Comparison of ENCODE assay signal across 2 cellular contexts in the genomic region with DNA sequence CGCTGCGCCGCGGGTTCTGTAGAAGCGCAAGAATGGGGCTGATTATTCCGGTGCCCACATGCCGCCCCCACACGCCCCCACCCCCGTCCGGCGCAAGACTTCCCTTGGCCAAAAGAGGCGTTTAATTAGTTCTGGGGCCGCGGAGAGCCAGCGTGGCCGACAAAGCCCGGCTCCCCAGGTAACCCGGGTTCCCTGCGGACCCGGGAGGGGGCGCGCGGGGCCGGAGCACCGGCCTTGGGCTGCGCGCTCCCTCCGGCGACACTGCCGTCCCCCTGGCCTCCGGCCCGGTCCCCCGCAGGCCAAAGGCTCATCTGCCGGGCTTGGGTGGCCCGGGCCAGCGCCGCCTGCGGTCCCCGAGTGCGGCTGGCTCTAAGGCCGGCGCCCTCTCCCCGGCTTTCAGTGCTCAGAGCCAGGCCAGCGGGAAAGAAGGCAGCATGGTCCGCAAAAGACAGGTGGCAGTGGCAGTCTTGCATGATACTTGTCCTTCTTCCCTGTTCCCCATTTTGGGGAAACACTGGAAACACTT.
TF ChIP-seq lines count a peak whose summit lies in the region.

No MANE protein-coding gene starts in this region.

TF ChIP-seq in SK-N-SH, 30 proteins besides CTCF, POLR2A, EP300 and RAD21 (continued from another document):
- no peak for TF ChIP-seq NRF1 (IDR thresholded peaks at IDR 0.05; ENCODE audit: low read depth, low read length)

TF ChIP-seq in SK-N-SH treated with all-trans-retinoic acid at 6 μM for 48 hours, 23 proteins besides CTCF, POLR2A, EP300 and RAD21 (continued from another document):
- TF ChIP-seq, protein P1, sequence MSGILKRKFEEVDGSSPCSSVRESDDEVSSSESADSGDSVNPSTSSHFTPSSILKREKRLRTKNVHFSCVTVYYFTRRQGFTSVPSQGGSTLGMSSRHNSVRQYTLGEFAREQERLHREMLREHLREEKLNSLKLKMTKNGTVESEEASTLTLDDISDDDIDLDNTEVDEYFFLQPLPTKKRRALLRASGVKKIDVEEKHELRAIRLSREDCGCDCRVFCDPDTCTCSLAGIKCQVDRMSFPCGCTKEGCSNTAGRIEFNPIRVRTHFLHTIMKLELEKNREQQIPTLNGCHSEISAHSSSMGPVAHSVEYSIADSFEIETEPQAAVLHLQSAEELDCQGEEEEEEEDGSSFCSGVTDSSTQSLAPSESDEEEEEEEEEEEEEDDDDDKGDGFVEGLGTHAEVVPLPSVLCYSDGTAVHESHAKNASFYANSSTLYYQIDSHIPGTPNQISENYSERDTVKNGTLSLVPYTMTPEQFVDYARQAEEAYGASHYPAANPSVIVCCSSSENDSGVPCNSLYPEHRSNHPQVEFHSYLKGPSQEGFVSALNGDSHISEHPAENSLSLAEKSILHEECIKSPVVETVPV (CRISPR knock-in tag; IDR thresholded peaks at IDR 0.05), result no peak
- no peak for TF ChIP-seq ZC3H10 (CRISPR knock-in tag; IDR thresholded peaks at IDR 0.05)
- TF ChIP-seq, protein P2, sequence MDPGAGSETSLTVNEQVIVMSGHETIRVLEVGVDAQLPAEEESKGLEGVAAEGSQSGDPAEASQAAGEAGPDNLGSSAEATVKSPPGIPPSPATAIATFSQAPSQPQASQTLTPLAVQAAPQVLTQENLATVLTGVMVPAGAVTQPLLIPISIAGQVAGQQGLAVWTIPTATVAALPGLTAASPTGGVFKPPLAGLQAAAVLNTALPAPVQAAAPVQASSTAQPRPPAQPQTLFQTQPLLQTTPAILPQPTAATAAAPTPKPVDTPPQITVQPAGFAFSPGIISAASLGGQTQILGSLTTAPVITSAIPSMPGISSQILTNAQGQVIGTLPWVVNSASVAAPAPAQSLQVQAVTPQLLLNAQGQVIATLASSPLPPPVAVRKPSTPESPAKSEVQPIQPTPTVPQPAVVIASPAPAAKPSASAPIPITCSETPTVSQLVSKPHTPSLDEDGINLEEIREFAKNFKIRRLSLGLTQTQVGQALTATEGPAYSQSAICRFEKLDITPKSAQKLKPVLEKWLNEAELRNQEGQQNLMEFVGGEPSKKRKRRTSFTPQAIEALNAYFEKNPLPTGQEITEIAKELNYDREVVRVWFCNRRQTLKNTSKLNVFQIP (CRISPR knock-in tag; IDR thresholded peaks at IDR 0.05; ENCODE audit: borderline replicate concordance, low read depth), result no peak
- TF ChIP-seq PPARA (CRISPR knock-in tag; IDR thresholded peaks at IDR 0.05; ENCODE audit: borderline replicate concordance), result no peak
- no peak for TF ChIP-seq BACH2 (CRISPR knock-in tag; IDR thresholded peaks at IDR 0.05; ENCODE audit: borderline replicate concordance)
- TF ChIP-seq, protein P3, sequence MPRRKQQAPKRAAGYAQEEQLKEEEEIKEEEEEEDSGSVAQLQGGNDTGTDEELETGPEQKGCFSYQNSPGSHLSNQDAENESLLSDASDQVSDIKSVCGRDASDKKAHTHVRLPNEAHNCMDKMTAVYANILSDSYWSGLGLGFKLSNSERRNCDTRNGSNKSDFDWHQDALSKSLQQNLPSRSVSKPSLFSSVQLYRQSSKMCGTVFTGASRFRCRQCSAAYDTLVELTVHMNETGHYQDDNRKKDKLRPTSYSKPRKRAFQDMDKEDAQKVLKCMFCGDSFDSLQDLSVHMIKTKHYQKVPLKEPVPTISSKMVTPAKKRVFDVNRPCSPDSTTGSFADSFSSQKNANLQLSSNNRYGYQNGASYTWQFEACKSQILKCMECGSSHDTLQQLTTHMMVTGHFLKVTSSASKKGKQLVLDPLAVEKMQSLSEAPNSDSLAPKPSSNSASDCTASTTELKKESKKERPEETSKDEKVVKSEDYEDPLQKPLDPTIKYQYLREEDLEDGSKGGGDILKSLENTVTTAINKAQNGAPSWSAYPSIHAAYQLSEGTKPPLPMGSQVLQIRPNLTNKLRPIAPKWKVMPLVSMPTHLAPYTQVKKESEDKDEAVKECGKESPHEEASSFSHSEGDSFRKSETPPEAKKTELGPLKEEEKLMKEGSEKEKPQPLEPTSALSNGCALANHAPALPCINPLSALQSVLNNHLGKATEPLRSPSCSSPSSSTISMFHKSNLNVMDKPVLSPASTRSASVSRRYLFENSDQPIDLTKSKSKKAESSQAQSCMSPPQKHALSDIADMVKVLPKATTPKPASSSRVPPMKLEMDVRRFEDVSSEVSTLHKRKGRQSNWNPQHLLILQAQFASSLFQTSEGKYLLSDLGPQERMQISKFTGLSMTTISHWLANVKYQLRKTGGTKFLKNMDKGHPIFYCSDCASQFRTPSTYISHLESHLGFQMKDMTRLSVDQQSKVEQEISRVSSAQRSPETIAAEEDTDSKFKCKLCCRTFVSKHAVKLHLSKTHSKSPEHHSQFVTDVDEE (CRISPR knock-in tag; IDR thresholded peaks at IDR 0.05), result no peak
- TF ChIP-seq CSDC2 (CRISPR knock-in tag; IDR thresholded peaks at IDR 0.05), result no peak
- TF ChIP-seq, protein P4, sequence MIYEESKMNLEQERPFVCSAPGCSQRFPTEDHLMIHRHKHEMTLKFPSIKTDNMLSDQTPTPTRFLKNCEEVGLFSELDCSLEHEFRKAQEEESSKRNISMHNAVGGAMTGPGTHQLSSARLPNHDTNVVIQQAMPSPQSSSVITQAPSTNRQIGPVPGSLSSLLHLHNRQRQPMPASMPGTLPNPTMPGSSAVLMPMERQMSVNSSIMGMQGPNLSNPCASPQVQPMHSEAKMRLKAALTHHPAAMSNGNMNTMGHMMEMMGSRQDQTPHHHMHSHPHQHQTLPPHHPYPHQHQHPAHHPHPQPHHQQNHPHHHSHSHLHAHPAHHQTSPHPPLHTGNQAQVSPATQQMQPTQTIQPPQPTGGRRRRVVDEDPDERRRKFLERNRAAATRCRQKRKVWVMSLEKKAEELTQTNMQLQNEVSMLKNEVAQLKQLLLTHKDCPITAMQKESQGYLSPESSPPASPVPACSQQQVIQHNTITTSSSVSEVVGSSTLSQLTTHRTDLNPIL (CRISPR knock-in tag; IDR thresholded peaks at IDR 0.05; ENCODE audit: low read depth), result no peak
- no peak for TF ChIP-seq ZNF8 (CRISPR knock-in tag; IDR thresholded peaks at IDR 0.05)
- no peak for TF ChIP-seq RARB (CRISPR knock-in tag; IDR thresholded peaks at IDR 0.05)
- TF ChIP-seq ARNTL (CRISPR knock-in tag; IDR thresholded peaks at IDR 0.05; ENCODE audit: borderline replicate concordance, low read depth), result no peak
